In the genomic region with DNA sequence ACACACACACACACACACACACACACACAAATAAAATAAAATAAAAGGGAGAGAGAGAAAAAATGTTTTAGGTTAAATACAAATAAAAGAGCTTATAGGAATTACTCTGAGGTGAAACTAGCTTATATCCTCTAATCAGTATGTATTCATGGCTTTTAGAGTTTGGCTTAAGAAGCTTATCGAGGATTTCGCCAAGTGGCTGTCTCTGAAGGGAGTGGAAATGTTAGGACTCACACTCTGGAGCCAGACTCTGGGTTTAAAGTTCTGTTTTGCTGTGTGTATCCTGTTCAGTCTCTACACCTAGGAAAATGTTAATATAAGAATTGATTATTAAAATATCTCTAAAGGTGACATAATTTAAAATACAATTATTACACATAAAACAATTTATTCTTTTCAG, we compare ENCODE assay signal across 18 cellular contexts.
"Had no signal": no experiment of that assay in that cellular context is flagged by ENCODE, and none has a peak within 500 bp of the region (broad histone marks: within the 10 kb centered on the region; RNA-seq: fewer than 3 reads in every experiment).

No MANE protein-coding gene starts in this region.

- H3K4me3 ChIP-seq: coronary artery, dorsolateral prefrontal cortex, esophagus muscularis mucosa, gastroesophageal sphincter, heart left ventricle, hepatocyte, left lung, lower lobe of right lung, mucosa of descending colon had no signal

- H3K27ac ChIP-seq: coronary artery, dorsolateral prefrontal cortex, esophagus muscularis mucosa, foreskin keratinocyte, gastroesophageal sphincter, heart left ventricle, hepatocyte, left lung, lower lobe of right lung had no signal

- ATAC-seq: foreskin keratinocyte, gastroesophageal sphincter, heart left ventricle, left cardiac atrium, left lung, left ventricle myocardium superior, lower lobe of right lung, mucosa of descending colon had no signal

- H3K27me3 ChIP-seq: dorsolateral prefrontal cortex, esophagus muscularis mucosa, foreskin keratinocyte, gastroesophageal sphincter, heart left ventricle, hepatocyte, left lung had no signal

- DNase-seq: dermis blood vessel endothelial cell; dorsolateral prefrontal cortex; effector CD4-positive, alpha-beta T cell; effector memory CD4-positive, alpha-beta T cell; foreskin keratinocyte; heart left ventricle; hypothalamus; left cardiac atrium; left lung; left ventricle myocardium superior; lower lobe of right lung; mesenchymal stem cell; mucosa of descending colon; naive B cell had no signal

- H3K4me1 ChIP-seq: esophagus muscularis mucosa, foreskin keratinocyte, gastroesophageal sphincter, heart left ventricle, left lung, lower lobe of right lung had no signal

- H3K9me3 ChIP-seq: esophagus muscularis mucosa, gastroesophageal sphincter, left lung, lower lobe of right lung, mucosa of descending colon had no signal

- H3K36me3 ChIP-seq: esophagus muscularis mucosa, gastroesophageal sphincter, heart left ventricle, left lung, lower lobe of right lung had no signal
